In genomic region chr19:33300016-33300981, GRCh38 we compare ENCODE assay signal across 9 cellular contexts. TPM values are rescaled to one million over a fixed set of nuclear protein-coding genes. Genes with fewer than 3 reads are reported as not detected.
A peak's percentile ranks its signal among the peaks of the same experiment; 100 is the strongest.
DNase-seq lines count a peak whose midpoint lies in the region; ATAC-seq and TF ChIP-seq lines count a peak whose summit lies in the region.
"Had no signal": no experiment of that assay in that cellular context is flagged by ENCODE, and none has a peak within 500 bp of the region (broad histone marks: within the 10 kb centered on the region; RNA-seq: fewer than 3 reads in every experiment).

No MANE protein-coding gene starts in this region.

- H3K27me3 Mint-ChIP-seq in CD4-positive, alpha-beta T cell, result peaks cover 44% of the 10 kb centered on the region

- no peaks in the 10 kb centered on the region for H3K9me3 ChIP-seq in CD4-positive, alpha-beta T cell (ENCODE audit: control insufficient read depth, low read length)
- no peaks in the 10 kb centered on the region for H3K9me3 ChIP-seq in Peyer's patch

- H3K27ac Mint-ChIP-seq in CD4-positive, alpha-beta T cell, result no peak overlapping the region

- POLR2A ChIA-PET in CD4-positive, alpha-beta T cell (lab: Charles Lee), result no interaction called here

- TF ChIP-seq CTCF in CD4-positive, alpha-beta T cell (IDR thresholded peaks at IDR 0.05), result no peak
- TF ChIP-seq CTCF in Peyer's patch (IDR thresholded peaks at IDR 0.05), result no peak

- H3K27me3 ChIP-seq in CD4-positive, alpha-beta T cell (ENCODE audit: control insufficient read depth, insufficient read depth, low read length), result peaks cover 34% of the 10 kb centered on the region
- no peaks in the 10 kb centered on the region for H3K27me3 ChIP-seq in Peyer's patch

- H3K4me3 Mint-ChIP-seq in CD4-positive, alpha-beta T cell, result peak overlapping the region; percentile 73

- CTCF ChIA-PET in CD4-positive, alpha-beta T cell (lab: Charles Lee), result no interaction called here

- H3K9me3 Mint-ChIP-seq in CD4-positive, alpha-beta T cell, result no peaks in the 10 kb centered on the region

- H3K27ac ChIP-seq in CD4-positive, alpha-beta T cell (ENCODE audit: low read depth, low read length), result no peak overlapping the region
- peak overlapping the region in 2 of 4 donors; percentile 46 to 87 for H3K27ac ChIP-seq in Peyer's patch

- DNase-seq in CD4-positive, alpha-beta T cell, result no peak
- DNase-seq in Peyer's patch, result peak in 2 of 3 donors; percentile 48 to 54
- peak; percentile 68 for DNase-seq in left ventricle myocardium superior
- peak; percentile 80 for DNase-seq in posterior vena cava (ENCODE audit: low spot score)
- DNase-seq in hepatic stellate cell (ENCODE audit: low spot score), result no peak
- no peak for DNase-seq in C1 segment of cervical spinal cord (lab: John Stamatoyannopoulos, UW)
- DNase-seq in activated CD4-positive, alpha-beta T cell treated with anti-CD3 and anti-CD28 coated beads for 48 hours, result no peak
- DNase-seq: DND-41 had no signal

- ATAC-seq in CD4-positive, alpha-beta T cell (ENCODE audit: poor library complexity), result no peak
- no peak for ATAC-seq in left ventricle myocardium superior
- no peak for ATAC-seq in HG02852 (IDR thresholded peaks at IDR 0.05; ENCODE audit: unreplicated experiment)

- H3K4me1 ChIP-seq in Peyer's patch, result peaks cover 0 to 24% (median 11%) of the 10 kb centered on the region in 4 donors

- intact Hi-C loops in CD4-positive, alpha-beta T cell (cut with DNase I, micrococcal nuclease), result loop anchor here in 1 of 2 experiments (5.0 kb wide), 1 partner anchor 72 kb away; the partner anchor contains the start of gene CEBPG
- intact Hi-C loops in left ventricle myocardium superior (cut with micrococcal nuclease) (no loop called here), posterior vena cava (cut with DNase I) (loop anchor here in 1 of 2 donors (5.0 kb wide), 2 partner anchors 72 to 92 kb away; partner anchors contain the start of gene CEBPG)

- no peaks in the 10 kb centered on the region for H3K4me1 Mint-ChIP-seq in CD4-positive, alpha-beta T cell (ENCODE audit: low read depth)

- H3K4me3 ChIP-seq in Peyer's patch, result peak overlapping the region; percentile 67 to 93 (median 70)

- H3K36me3 Mint-ChIP-seq in CD4-positive, alpha-beta T cell (ENCODE audit: low read depth), result no peaks in the 10 kb centered on the region

- TF ChIP-seq POLR2A in Peyer's patch (IDR thresholded peaks at IDR 0.05), result no peak

- no peaks in the 10 kb centered on the region for H3K36me3 ChIP-seq in Peyer's patch

RNA-seq across cellular contexts. Expression of gene CEBPA, which starts 2.0 kb away (rescaled TPM):
- 1 to 10 TPM in 1 of 2 experiments, under 1 TPM in 1; 0.84 to 1.4 TPM for total RNA-seq in CD4-positive, alpha-beta T cell
- total RNA-seq in Peyer's patch (100 to 1,000 TPM in 1 of 4 donors, 10 to 100 TPM in 3; 36.3 to 160 (median 89.2) TPM), left ventricle myocardium superior (2.4 TPM), posterior vena cava (1 to 10 TPM; 6.3 to 8.0 TPM)

Comparison
In these comparisons a context has a peak if more than half of its experiments do, and no peak if none do; other contexts are left out.
1. DNase-seq: peak in Peyer's patch (2 of 3), left ventricle myocardium superior (single experiment) and posterior vena cava (single experiment); none in CD4-positive, alpha-beta T cell (0 of 10), hepatic stellate cell (single experiment), C1 segment of cervical spinal cord (0 of 14) and activated CD4-positive, alpha-beta T cell treated with anti-CD3 and anti-CD28 coated beads for 48 hours (single experiment).
2. RNA of gene CEBPA, which starts 2.0 kb away (total RNA-seq): 36.3 to 160 TPM in Peyer's patch; 6.3 to 8.0 TPM in posterior vena cava, 2.4 TPM in left ventricle myocardium superior (single experiment) and 0.84 to 1.4 TPM in CD4-positive, alpha-beta T cell; every median in the first group is over 4 times any median in the second.